In genomic region chr2:98669675-98670074, GRCh38 we compare ENCODE assay signal across 14 cellular contexts.
DNase-seq lines count a peak whose midpoint lies in the region; ATAC-seq and TF ChIP-seq lines count a peak whose summit lies in the region.
"Had no signal": no experiment of that assay in that cellular context is flagged by ENCODE, and none has a peak within 500 bp of the region (broad histone marks: within the 10 kb centered on the region; RNA-seq: fewer than 3 reads in every experiment).

No MANE protein-coding gene starts in this region.

- H3K4me3 Mint-ChIP-seq in activated naive CD4-positive, alpha-beta T cell treated with anti-CD3 and anti-CD28 coated beads, Interleukin-2, amount 50 U/mL, for 24 hours: no peak overlapping the region
- no peak overlapping the region for H3K4me3 Mint-ChIP-seq in activated T-helper 17 cell treated with anti-CD3 and anti-CD28 coated beads, Interleukin-2, amount 50 U/mL, for 72 hours
- H3K4me3 Mint-ChIP-seq: activated CD4-positive, alpha-beta T cell treated with anti-CD3 and anti-CD28 coated beads, Interleukin-2, amount 10 ng/mL, durations not matched to agents 7 days and 5 days had no signal

- H3K9me3 Mint-ChIP-seq in activated naive CD4-positive, alpha-beta T cell treated with anti-CD3 and anti-CD28 coated beads, Interleukin-2, amount 50 U/mL, for 24 hours: peaks cover 22% of the 10 kb centered on the region
- peaks cover 32% of the 10 kb centered on the region for H3K9me3 Mint-ChIP-seq in activated T-helper 17 cell treated with anti-CD3 and anti-CD28 coated beads, Interleukin-2, amount 50 U/mL, for 72 hours

- H3K27me3 Mint-ChIP-seq in activated naive CD4-positive, alpha-beta T cell treated with anti-CD3 and anti-CD28 coated beads, Interleukin-2, amount 50 U/mL, for 24 hours: no peaks in the 10 kb centered on the region
- no peaks in the 10 kb centered on the region for H3K27me3 Mint-ChIP-seq in activated T-helper 17 cell treated with anti-CD3 and anti-CD28 coated beads, Interleukin-2, amount 50 U/mL, for 72 hours
- H3K27me3 Mint-ChIP-seq: activated CD4-positive, alpha-beta T cell treated with anti-CD3 and anti-CD28 coated beads, Interleukin-2, amount 10 ng/mL, durations not matched to agents 7 days and 5 days had no signal

- no peak for TF ChIP-seq CTCF in fibroblast of pulmonary artery (IDR thresholded peaks at IDR 0.05; ENCODE audit: low read length, missing control alignments)

- peaks cover 73% of the 10 kb centered on the region for H3K36me3 Mint-ChIP-seq in activated naive CD4-positive, alpha-beta T cell treated with anti-CD3 and anti-CD28 coated beads, Interleukin-2, amount 50 U/mL, for 24 hours
- H3K36me3 Mint-ChIP-seq in activated T-helper 17 cell treated with anti-CD3 and anti-CD28 coated beads, Interleukin-2, amount 50 U/mL, for 72 hours (ENCODE audit: low read depth): peaks cover 91% of the 10 kb centered on the region

- no peak overlapping the region for H3K4me3 ChIP-seq in fibroblast of pulmonary artery (replicated peaks; ENCODE audit: low read depth, low read length)

- peaks cover 77% of the 10 kb centered on the region for H3K4me1 Mint-ChIP-seq in activated naive CD4-positive, alpha-beta T cell treated with anti-CD3 and anti-CD28 coated beads, Interleukin-2, amount 50 U/mL, for 24 hours
- H3K4me1 Mint-ChIP-seq in activated T-helper 17 cell treated with anti-CD3 and anti-CD28 coated beads, Interleukin-2, amount 50 U/mL, for 72 hours: peaks cover 47% of the 10 kb centered on the region

- DNase-seq in activated naive CD4-positive, alpha-beta T cell (lab: John Stamatoyannopoulos, UW): no peak
- DNase-seq in fibroblast of pulmonary artery (ENCODE audit: low read depth) (peak; percentile 9), pulmonary artery endothelial cell (ENCODE audit: low read depth, low spot score) (peak; percentile 8), NOMO-1 treated with dmso at 0.1 percent for 144 hours (lab: John Stamatoyannopoulos, UW; ENCODE audit: unreplicated experiment) (no peak)
- no peak for DNase-seq in activated effector memory CD4-positive, alpha-beta T cell treated with Interleukin-2 at 50 U/mL for 16 hours
- DNase-seq: activated CD4-positive, alpha-beta T cell treated with anti-CD3 and anti-CD28 coated beads, Interleukin-2, amount 10 ng/mL, durations not matched to agents 7 days and 5 days; DND-41; NCI-H1694 treated with DMSO at 0.1 percent for 48 hours; NCI-H345; stimulated activated CD4-positive, alpha-beta T cell treated with anti-CD3 and anti-CD28 coated beads, Interleukin-2, amount 100 ng/mL, for 48 hours had no signal

- no peak for ATAC-seq in activated T-helper 17 cell treated with anti-CD3 and anti-CD28 coated beads, Interleukin-2, amount 50 U/mL, for 72 hours (replicated peaks)
- ATAC-seq in HG02798 (IDR thresholded peaks at IDR 0.05; ENCODE audit: poor library complexity, unreplicated experiment): no peak
- ATAC-seq: HCT116 had no signal

- peak overlapping the region; percentile 39 for H3K27ac Mint-ChIP-seq in activated naive CD4-positive, alpha-beta T cell treated with anti-CD3 and anti-CD28 coated beads, Interleukin-2, amount 50 U/mL, for 24 hours
- H3K27ac Mint-ChIP-seq in activated T-helper 17 cell treated with anti-CD3 and anti-CD28 coated beads, Interleukin-2, amount 50 U/mL, for 72 hours: peak overlapping the region; percentile 65

Comparison
In these comparisons a context has a peak if more than half of its experiments do, and no peak if none do; other contexts are left out.
1. DNase-seq: peak in fibroblast of pulmonary artery (single experiment) and pulmonary artery endothelial cell (single experiment); none in activated naive CD4-positive, alpha-beta T cell (0 of 4), NOMO-1 treated with dmso at 0.1 percent for 144 hours (single experiment) and activated effector memory CD4-positive, alpha-beta T cell treated with Interleukin-2 at 50 U/mL for 16 hours (single experiment).